In genomic region chr7:11327633-11328032, GRCh38 we compare ENCODE assay signal across 20 cellular contexts.
A peak's percentile ranks its signal among the peaks of the same experiment; 100 is the strongest.
DNase-seq lines count a peak whose midpoint lies in the region; ATAC-seq and TF ChIP-seq lines count a peak whose summit lies in the region.
"Had no signal": no experiment of that assay in that cellular context is flagged by ENCODE, and none has a peak within 500 bp of the region (broad histone marks: within the 10 kb centered on the region; RNA-seq: fewer than 3 reads in every experiment).

No MANE protein-coding gene starts in this region.

- no peak for TF ChIP-seq CTCF in testis (IDR thresholded peaks at IDR 0.05)

- ATAC-seq in GM19324 (IDR thresholded peaks at IDR 0.05; ENCODE audit: low FRiP score, unreplicated experiment), result no peak
- no peak for ATAC-seq in activated CD4-positive, alpha-beta T cell treated with anti-CD3 and anti-CD28 coated beads for 36 hours
- ATAC-seq in stimulated activated memory B cell treated with anti-CD40 and anti-IgM and Interleukin-4, amounts not matched to agents 10 μg/mL and 1 μg/mL and 100 μg/mL, for 72 hours, result no peak
- ATAC-seq: HCT116 had no signal

- no peaks in the 10 kb centered on the region for H3K4me1 ChIP-seq in testis
- H3K4me1 ChIP-seq: SJSA1 had no signal

- peaks cover 1% of the 10 kb centered on the region for H3K27me3 Mint-ChIP-seq in activated CD4-positive, alpha-beta T cell treated with anti-CD3 and anti-CD28 coated beads for 36 hours
- H3K27me3 Mint-ChIP-seq in stimulated activated memory B cell treated with anti-CD40 and anti-IgM and Interleukin-4, amounts not matched to agents 10 μg/mL and 1 μg/mL and 100 μg/mL, for 72 hours, result no peaks in the 10 kb centered on the region

- H3K36me3 ChIP-seq in testis (ENCODE audit: low read depth, missing control alignments), result no peaks in the 10 kb centered on the region
- H3K36me3 ChIP-seq: BLaER1, SJSA1 had no signal

- no peak overlapping the region for H3K4me3 ChIP-seq in testis
- H3K4me3 ChIP-seq: BLaER1, GM23248, SJSA1 had no signal

- no peak for TF ChIP-seq POLR2A in testis (IDR thresholded peaks at IDR 0.05)

- DNase-seq in NCI-H1417 (lab: John Stamatoyannopoulos, UW) (peak in 2 of 3 experiments; percentile 52 to 53), NCI-H1417 treated with DMSO at 0.1 percent for 48 hours (lab: John Stamatoyannopoulos, UW) (no peak), NCI-H524 (lab: John Stamatoyannopoulos, UW) (peak; percentile 10 to 74), cerebellar cortex (ENCODE audit: low spot score) (peak; percentile 90), testis (no peak)
- no peak for DNase-seq in activated CD4-positive, alpha-beta T cell treated with anti-CD3 and anti-CD28 coated beads for 36 hours
- DNase-seq: DMS153, GM23248, NCI-H1092, NCI-H2029, OCI-M1, RPMI8226, SW 1271 had no signal

- no peaks in the 10 kb centered on the region for H3K27me3 ChIP-seq in testis
- H3K27me3 ChIP-seq: BLaER1, SJSA1 had no signal

- no peak overlapping the region for H3K27ac Mint-ChIP-seq in activated CD4-positive, alpha-beta T cell treated with anti-CD3 and anti-CD28 coated beads for 36 hours
- no peak overlapping the region for H3K27ac Mint-ChIP-seq in stimulated activated memory B cell treated with anti-CD40 and anti-IgM and Interleukin-4, amounts not matched to agents 10 μg/mL and 1 μg/mL and 100 μg/mL, for 72 hours
- H3K27ac Mint-ChIP-seq: T-helper 2 cell treated with Interferon-gamma antibody and Interleukin-4, amounts not matched to agents 5 μg/mL and 100 μg/mL, for 36 hours had no signal

- no peaks in the 10 kb centered on the region for H3K4me1 Mint-ChIP-seq in activated CD4-positive, alpha-beta T cell treated with anti-CD3 and anti-CD28 coated beads for 36 hours
- H3K4me1 Mint-ChIP-seq in stimulated activated memory B cell treated with anti-CD40 and anti-IgM and Interleukin-4, amounts not matched to agents 10 μg/mL and 1 μg/mL and 100 μg/mL, for 72 hours, result no peaks in the 10 kb centered on the region

- no peak overlapping the region for H3K27ac ChIP-seq in testis
- H3K27ac ChIP-seq: 22Rv1, BLaER1, GM23248, SJSA1 had no signal

- intact Hi-C loops in activated CD4-positive, alpha-beta T cell treated with anti-CD3 and anti-CD28 coated beads for 36 hours (cut with DNase I, micrococcal nuclease), result no loop called here
- intact Hi-C loops in testis (cut with DNase I; ENCODE audit: low total_unique reads), result no loop called here

- no peaks in the 10 kb centered on the region for H3K9me3 Mint-ChIP-seq in activated CD4-positive, alpha-beta T cell treated with anti-CD3 and anti-CD28 coated beads for 36 hours (ENCODE audit: low read depth)
- H3K9me3 Mint-ChIP-seq in stimulated activated memory B cell treated with anti-CD40 and anti-IgM and Interleukin-4, amounts not matched to agents 10 μg/mL and 1 μg/mL and 100 μg/mL, for 72 hours, result no peaks in the 10 kb centered on the region
- H3K9me3 Mint-ChIP-seq: T-helper 2 cell treated with Interferon-gamma antibody and Interleukin-4, amounts not matched to agents 5 μg/mL and 100 μg/mL, for 36 hours had no signal

- POLR2A ChIA-PET in activated CD4-positive, alpha-beta T cell treated with anti-CD3 and anti-CD28 coated beads for 36 hours (lab: Charles Lee), result no interaction called here

- CTCF ChIA-PET in activated CD4-positive, alpha-beta T cell treated with anti-CD3 and anti-CD28 coated beads for 36 hours (lab: Charles Lee), result no interaction called here

- 82 to 84% methylated on average over 1 of the region's 1 CpG for WGBS in testis, 2 donors

- H3K36me3 Mint-ChIP-seq in activated CD4-positive, alpha-beta T cell treated with anti-CD3 and anti-CD28 coated beads for 36 hours (ENCODE audit: low read depth), result no peaks in the 10 kb centered on the region
- H3K36me3 Mint-ChIP-seq in stimulated activated memory B cell treated with anti-CD40 and anti-IgM and Interleukin-4, amounts not matched to agents 10 μg/mL and 1 μg/mL and 100 μg/mL, for 72 hours, result no peaks in the 10 kb centered on the region

- no peak overlapping the region for H3K4me3 Mint-ChIP-seq in activated CD4-positive, alpha-beta T cell treated with anti-CD3 and anti-CD28 coated beads for 36 hours
- H3K4me3 Mint-ChIP-seq in stimulated activated memory B cell treated with anti-CD40 and anti-IgM and Interleukin-4, amounts not matched to agents 10 μg/mL and 1 μg/mL and 100 μg/mL, for 72 hours, result no peak overlapping the region
- H3K4me3 Mint-ChIP-seq: T-helper 2 cell treated with Interferon-gamma antibody and Interleukin-4, amounts not matched to agents 5 μg/mL and 100 μg/mL, for 36 hours had no signal

- H3K9me3 ChIP-seq in testis, result no peaks in the 10 kb centered on the region
- H3K9me3 ChIP-seq: BLaER1, SJSA1 had no signal

Comparison
In these comparisons a context has a peak if more than half of its experiments do, and no peak if none do; other contexts are left out.
1. DNase-seq: peak in NCI-H1417 (2 of 3), NCI-H524 (2 of 2) and cerebellar cortex (single experiment); none in NCI-H1417 treated with DMSO at 0.1 percent for 48 hours (single experiment), activated CD4-positive, alpha-beta T cell treated with anti-CD3 and anti-CD28 coated beads for 36 hours (single experiment) and testis (single experiment).